Comparison of ENCODE assay signal across 1 cellular context in the genomic region with DNA sequence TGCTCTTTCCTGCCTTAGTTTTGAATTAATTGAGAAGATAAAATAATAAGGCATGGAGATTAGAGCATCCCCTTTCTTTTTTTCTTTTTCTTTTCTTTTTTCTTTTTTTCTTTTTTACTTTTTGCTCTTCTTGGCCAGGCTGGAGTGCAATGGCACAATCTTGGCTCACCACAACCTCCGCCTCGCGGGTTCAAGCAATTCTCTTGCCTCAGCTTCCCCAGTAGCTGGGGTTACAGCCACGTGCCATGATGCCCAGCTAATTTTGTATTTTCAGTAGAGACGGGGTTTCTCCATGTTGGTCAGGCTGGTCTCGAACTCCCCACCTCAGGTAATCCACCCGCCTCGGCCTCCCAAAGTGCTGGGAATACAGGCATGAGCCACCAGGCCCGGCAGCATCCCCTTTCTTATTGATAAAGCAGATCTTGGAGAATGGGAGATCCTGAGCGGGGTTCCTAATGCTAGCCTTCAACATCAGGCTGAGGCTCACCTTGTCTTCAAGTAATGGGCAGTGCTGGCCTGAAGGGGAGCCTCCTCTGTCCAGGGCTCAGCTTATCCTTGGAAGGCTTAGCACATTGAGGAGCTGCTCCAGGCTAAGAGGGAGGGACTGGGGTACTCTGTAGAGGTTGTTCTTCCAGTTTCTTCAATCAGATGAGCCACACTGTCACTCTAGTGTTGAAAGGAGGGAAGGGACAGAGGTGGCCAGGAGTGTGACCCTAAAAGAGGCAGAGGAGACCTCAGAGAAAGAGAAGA.
TF ChIP-seq lines count a peak whose summit lies in the region.

No MANE protein-coding gene starts in this region.

TF ChIP-seq in GM23338, 12 proteins besides CTCF, POLR2A, EP300 and RAD21:
- TF ChIP-seq, protein P1, sequence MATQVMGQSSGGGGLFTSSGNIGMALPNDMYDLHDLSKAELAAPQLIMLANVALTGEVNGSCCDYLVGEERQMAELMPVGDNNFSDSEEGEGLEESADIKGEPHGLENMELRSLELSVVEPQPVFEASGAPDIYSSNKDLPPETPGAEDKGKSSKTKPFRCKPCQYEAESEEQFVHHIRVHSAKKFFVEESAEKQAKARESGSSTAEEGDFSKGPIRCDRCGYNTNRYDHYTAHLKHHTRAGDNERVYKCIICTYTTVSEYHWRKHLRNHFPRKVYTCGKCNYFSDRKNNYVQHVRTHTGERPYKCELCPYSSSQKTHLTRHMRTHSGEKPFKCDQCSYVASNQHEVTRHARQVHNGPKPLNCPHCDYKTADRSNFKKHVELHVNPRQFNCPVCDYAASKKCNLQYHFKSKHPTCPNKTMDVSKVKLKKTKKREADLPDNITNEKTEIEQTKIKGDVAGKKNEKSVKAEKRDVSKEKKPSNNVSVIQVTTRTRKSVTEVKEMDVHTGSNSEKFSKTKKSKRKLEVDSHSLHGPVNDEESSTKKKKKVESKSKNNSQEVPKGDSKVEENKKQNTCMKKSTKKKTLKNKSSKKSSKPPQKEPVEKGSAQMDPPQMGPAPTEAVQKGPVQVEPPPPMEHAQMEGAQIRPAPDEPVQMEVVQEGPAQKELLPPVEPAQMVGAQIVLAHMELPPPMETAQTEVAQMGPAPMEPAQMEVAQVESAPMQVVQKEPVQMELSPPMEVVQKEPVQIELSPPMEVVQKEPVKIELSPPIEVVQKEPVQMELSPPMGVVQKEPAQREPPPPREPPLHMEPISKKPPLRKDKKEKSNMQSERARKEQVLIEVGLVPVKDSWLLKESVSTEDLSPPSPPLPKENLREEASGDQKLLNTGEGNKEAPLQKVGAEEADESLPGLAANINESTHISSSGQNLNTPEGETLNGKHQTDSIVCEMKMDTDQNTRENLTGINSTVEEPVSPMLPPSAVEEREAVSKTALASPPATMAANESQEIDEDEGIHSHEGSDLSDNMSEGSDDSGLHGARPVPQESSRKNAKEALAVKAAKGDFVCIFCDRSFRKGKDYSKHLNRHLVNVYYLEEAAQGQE (IDR thresholded peaks at IDR 0.05; ENCODE audit: unreplicated experiment): no peak
- TF ChIP-seq EZH2 (IDR thresholded peaks at IDR 0.05; ENCODE audit: low read depth, unreplicated experiment): no peak
- TF ChIP-seq, protein P2, sequence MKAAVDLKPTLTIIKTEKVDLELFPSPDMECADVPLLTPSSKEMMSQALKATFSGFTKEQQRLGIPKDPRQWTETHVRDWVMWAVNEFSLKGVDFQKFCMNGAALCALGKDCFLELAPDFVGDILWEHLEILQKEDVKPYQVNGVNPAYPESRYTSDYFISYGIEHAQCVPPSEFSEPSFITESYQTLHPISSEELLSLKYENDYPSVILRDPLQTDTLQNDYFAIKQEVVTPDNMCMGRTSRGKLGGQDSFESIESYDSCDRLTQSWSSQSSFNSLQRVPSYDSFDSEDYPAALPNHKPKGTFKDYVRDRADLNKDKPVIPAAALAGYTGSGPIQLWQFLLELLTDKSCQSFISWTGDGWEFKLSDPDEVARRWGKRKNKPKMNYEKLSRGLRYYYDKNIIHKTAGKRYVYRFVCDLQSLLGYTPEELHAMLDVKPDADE (IDR thresholded peaks at IDR 0.05): no peak
- no peak for TF ChIP-seq EZH2phosphoT487 (IDR thresholded peaks at IDR 0.05; ENCODE audit: unreplicated experiment)
- TF ChIP-seq ZNF114 (CRISPR knock-in tag; IDR thresholded peaks at IDR 0.05): no peak
- TF ChIP-seq STAT1 (IDR thresholded peaks at IDR 0.05; ENCODE audit: unreplicated experiment): no peak
- no peak for TF ChIP-seq POLR2AphosphoS5 (IDR thresholded peaks at IDR 0.05; ENCODE audit: low read depth)
- TF ChIP-seq, protein P3, sequence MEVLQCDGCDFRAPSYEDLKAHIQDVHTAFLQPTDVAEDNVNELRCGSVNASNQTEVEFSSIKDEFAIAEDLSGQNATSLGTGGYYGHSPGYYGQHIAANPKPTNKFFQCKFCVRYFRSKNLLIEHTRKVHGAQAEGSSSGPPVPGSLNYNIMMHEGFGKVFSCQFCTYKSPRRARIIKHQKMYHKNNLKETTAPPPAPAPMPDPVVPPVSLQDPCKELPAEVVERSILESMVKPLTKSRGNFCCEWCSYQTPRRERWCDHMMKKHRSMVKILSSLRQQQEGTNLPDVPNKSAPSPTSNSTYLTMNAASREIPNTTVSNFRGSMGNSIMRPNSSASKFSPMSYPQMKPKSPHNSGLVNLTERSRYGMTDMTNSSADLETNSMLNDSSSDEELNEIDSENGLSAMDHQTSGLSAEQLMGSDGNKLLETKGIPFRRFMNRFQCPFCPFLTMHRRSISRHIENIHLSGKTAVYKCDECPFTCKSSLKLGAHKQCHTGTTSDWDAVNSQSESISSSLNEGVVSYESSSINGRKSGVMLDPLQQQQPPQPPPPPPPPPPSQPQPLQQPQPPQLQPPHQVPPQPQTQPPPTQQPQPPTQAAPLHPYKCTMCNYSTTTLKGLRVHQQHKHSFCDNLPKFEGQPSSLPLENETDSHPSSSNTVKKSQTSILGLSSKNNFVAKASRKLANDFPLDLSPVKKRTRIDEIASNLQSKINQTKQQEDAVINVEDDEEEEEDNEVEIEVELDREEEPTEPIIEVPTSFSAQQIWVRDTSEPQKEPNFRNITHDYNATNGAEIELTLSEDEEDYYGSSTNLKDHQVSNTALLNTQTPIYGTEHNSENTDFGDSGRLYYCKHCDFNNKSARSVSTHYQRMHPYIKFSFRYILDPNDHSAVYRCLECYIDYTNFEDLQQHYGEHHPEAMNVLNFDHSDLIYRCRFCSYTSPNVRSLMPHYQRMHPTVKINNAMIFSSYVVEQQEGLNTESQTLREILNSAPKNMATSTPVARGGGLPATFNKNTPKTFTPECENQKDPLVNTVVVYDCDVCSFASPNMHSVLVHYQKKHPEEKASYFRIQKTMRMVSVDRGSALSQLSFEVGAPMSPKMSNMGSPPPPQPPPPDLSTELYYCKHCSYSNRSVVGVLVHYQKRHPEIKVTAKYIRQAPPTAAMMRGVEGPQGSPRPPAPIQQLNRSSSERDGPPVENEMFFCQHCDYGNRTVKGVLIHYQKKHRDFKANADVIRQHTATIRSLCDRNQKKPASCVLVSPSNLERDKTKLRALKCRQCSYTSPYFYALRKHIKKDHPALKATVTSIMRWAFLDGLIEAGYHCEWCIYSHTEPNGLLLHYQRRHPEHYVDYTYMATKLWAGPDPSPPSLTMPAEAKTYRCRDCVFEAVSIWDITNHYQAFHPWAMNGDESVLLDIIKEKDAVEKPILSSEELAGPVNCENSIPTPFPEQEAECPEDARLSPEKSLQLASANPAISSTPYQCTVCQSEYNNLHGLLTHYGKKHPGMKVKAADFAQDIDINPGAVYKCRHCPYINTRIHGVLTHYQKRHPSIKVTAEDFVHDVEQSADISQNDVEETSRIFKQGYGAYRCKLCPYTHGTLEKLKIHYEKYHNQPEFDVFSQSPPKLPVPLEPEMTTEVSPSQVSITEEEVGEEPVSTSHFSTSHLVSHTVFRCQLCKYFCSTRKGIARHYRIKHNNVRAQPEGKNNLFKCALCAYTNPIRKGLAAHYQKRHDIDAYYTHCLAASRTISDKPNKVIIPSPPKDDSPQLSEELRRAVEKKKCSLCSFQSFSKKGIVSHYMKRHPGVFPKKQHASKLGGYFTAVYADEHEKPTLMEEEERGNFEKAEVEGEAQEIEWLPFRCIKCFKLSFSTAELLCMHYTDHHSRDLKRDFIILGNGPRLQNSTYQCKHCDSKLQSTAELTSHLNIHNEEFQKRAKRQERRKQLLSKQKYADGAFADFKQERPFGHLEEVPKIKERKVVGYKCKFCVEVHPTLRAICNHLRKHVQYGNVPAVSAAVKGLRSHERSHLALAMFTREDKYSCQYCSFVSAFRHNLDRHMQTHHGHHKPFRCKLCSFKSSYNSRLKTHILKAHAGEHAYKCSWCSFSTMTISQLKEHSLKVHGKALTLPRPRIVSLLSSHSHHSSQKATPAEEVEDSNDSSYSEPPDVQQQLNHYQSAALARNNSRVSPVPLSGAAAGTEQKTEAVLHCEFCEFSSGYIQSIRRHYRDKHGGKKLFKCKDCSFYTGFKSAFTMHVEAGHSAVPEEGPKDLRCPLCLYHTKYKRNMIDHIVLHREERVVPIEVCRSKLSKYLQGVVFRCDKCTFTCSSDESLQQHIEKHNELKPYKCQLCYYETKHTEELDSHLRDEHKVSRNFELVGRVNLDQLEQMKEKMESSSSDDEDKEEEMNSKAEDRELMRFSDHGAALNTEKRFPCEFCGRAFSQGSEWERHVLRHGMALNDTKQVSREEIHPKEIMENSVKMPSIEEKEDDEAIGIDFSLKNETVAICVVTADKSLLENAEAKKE (CRISPR knock-in tag; IDR thresholded peaks at IDR 0.05): no peak
